Comparison of ENCODE assay signal across 8 cellular contexts in the genomic region with DNA sequence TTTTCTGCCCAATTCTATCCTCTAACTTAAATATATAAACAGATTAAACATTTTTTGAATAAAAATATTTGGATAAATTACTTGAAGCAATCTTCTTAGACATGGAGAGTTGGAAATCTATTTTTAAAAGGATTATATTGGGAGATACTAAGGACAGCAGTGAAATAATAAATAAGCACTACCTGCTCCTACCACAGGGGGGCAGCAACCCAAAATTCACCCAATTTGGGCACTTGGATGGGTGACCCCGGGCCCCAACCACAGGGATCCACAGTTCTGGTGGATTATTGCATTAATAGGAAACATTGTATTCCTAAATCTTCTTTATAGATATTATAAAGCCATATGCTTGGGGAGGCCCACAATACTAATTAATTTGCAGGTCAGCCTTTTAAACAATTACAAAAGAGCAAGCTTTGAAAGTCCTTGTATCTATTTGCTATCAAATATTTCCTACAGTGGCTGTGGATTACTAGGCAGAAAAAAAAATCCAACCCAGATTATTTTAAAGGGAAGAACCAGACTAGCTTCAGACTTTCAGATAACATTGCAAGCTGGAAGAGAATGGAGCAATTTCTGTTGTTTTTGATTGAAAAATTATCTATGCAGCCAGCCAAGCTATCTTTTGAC.
A peak's percentile ranks its signal among the peaks of the same experiment; 100 is the strongest.
DNase-seq lines count a peak whose midpoint lies in the region; FAIRE-seq and TF ChIP-seq lines count a peak whose summit lies in the region.

No MANE protein-coding gene starts in this region.

- POLR2A ChIA-PET in PC-9 (lab: Charles Lee; ENCODE audit: unreplicated experiment) = no interaction called here

- no peak overlapping the region for H2BK12ac ChIP-seq in trophoblast cell (ENCODE audit: low read length)

- H3K9me3 ChIP-seq in PC-9 (ENCODE audit: insufficient read depth, low read depth) = no peaks in the 10 kb centered on the region
- H3K9me3 ChIP-seq in trophoblast cell (ENCODE audit: insufficient read depth, low read depth, low read length) = no peaks in the 10 kb centered on the region

- TF ChIP-seq CTCF in PC-9 (conservative IDR thresholded peaks at IDR 0.05) = peak; percentile 88

- no peaks in the 10 kb centered on the region for H3K79me1 ChIP-seq in trophoblast cell (ENCODE audit: low read length)

- no peak overlapping the region for H3K27ac ChIP-seq in PC-9
- no peak overlapping the region for H3K27ac ChIP-seq in trophoblast cell (ENCODE audit: low read depth, low read length)

- no peak for TF ChIP-seq POLR2A in H54 (IDR thresholded peaks at IDR 0.05; ENCODE audit: low read depth, low read length)

- CTCF ChIA-PET in PC-9 (lab: Charles Lee) = no interaction called here

- H3K9me2 ChIP-seq in PC-9 (ENCODE audit: insufficient read depth) = no peaks in the 10 kb centered on the region

- no CpG with 5 or more reads among the region's 1 CpG for WGBS in trophoblast cell (ENCODE audit: extremely low coverage, insufficient coverage, insufficient read length)

- no peak overlapping the region for H2AFZ ChIP-seq in PC-9
- H2AFZ ChIP-seq in trophoblast cell (ENCODE audit: insufficient read depth, low read length, poor library complexity) = no peak overlapping the region

- H3K36me3 ChIP-seq in PC-9 (ENCODE audit: low read depth) (no peaks in the 10 kb centered on the region), trophoblast cell (ENCODE audit: control insufficient read depth in 1 of 2, insufficient read depth in 2 of 2, low read length in 2 of 2) (no peaks in the 10 kb centered on the region)

- H4K12ac ChIP-seq in trophoblast cell (ENCODE audit: low read depth, low read length) = no peak overlapping the region

- no peak overlapping the region for H4K8ac ChIP-seq in trophoblast cell (ENCODE audit: low read depth, low read length)

- H3K4me1 ChIP-seq in PC-9 (replicated peaks; ENCODE audit: insufficient read depth) (no peaks in the 10 kb centered on the region), trophoblast cell (ENCODE audit: control insufficient read depth in 1 of 2, insufficient read depth in 2 of 2, low read length in 2 of 2) (no peaks in the 10 kb centered on the region)

- intact Hi-C loops in PC-9 (cut with micrococcal nuclease; ENCODE audit: unreplicated experiment) = no loop called here

- H3K18ac ChIP-seq in trophoblast cell (ENCODE audit: low read length) = no peak overlapping the region

- H4K91ac ChIP-seq in trophoblast cell (ENCODE audit: low read depth, low read length) = no peak overlapping the region

- no peak overlapping the region for H3K9ac ChIP-seq in trophoblast cell (ENCODE audit: low read length)

- no peaks in the 10 kb centered on the region for H4K20me1 ChIP-seq in PC-9 (ENCODE audit: insufficient read depth)

- no peak overlapping the region for H3K4me3 ChIP-seq in PC-9
- H3K4me3 ChIP-seq in trophoblast cell (ENCODE audit: low read depth, low read length) = no peak overlapping the region

- peak; percentile 43 for DNase-seq in NCI-H82 (lab: John Stamatoyannopoulos, UW)
- DNase-seq in NCI-H82 treated with DMSO at 0.1 percent for 48 hours (lab: John Stamatoyannopoulos, UW; ENCODE audit: unreplicated experiment) = no peak
- peak; percentile 20 for DNase-seq in H54 (ENCODE audit: insufficient read length, low spot score)
- DNase-seq in PC-9 = peak in 1 of 2 experiments; percentile 2
- DNase-seq in epidermal melanocyte (ENCODE audit: insufficient read length, low spot score) = peak; percentile 49
- DNase-seq in trophoblast cell = peak; percentile 35 to 83
- DNase-seq in NCI-H226 = no peak
- no peak for DNase-seq in occipital lobe (lab: John Stamatoyannopoulos, UW)

- no peak overlapping the region for H3K23ac ChIP-seq in trophoblast cell (ENCODE audit: low read length)

- H3K27me3 ChIP-seq in PC-9 (ENCODE audit: insufficient read depth, low read depth) (peaks cover 63% of the 10 kb centered on the region), trophoblast cell (ENCODE audit: insufficient read depth, low read length) (no peaks in the 10 kb centered on the region)

- H2BK5ac ChIP-seq in trophoblast cell (ENCODE audit: low read depth, low read length, poor library complexity) = no peak overlapping the region

- no peak overlapping the region for H3K14ac ChIP-seq in trophoblast cell (ENCODE audit: low read length)

- no peak for FAIRE-seq in H54 (lab: Jason Lieb, UNC)

- H2BK120ac ChIP-seq in trophoblast cell (ENCODE audit: insufficient read depth, low read length, poor library complexity) = no peak overlapping the region

- no peaks in the 10 kb centered on the region for H3F3A ChIP-seq in PC-9 (ENCODE audit: insufficient read depth, low read depth)

- no TSS peak for BruUV-seq in PC-9 (replicated peaks; lab: Mats Ljungman, UMichigan)

- H3K4ac ChIP-seq in trophoblast cell (ENCODE audit: low read depth, low read length) = no peak overlapping the region

- no peak overlapping the region for H2AK5ac ChIP-seq in trophoblast cell (ENCODE audit: low read length)

- H3K79me2 ChIP-seq in PC-9 (ENCODE audit: low read depth) = no peaks in the 10 kb centered on the region
- no peaks in the 10 kb centered on the region for H3K79me2 ChIP-seq in trophoblast cell (ENCODE audit: control insufficient read depth, insufficient read depth, low read length, poor library complexity)

- no peak overlapping the region for H3K4me2 ChIP-seq in PC-9
- no peak overlapping the region for H3K4me2 ChIP-seq in trophoblast cell (ENCODE audit: low read length)

Comparison
In these comparisons a context has a peak if more than half of its experiments do, and no peak if none do; other contexts are left out.
1. DNase-seq: peak in NCI-H82 (single experiment), H54 (single experiment), epidermal melanocyte (single experiment) and trophoblast cell (2 of 2); none in NCI-H82 treated with DMSO at 0.1 percent for 48 hours (single experiment), NCI-H226 (single experiment) and occipital lobe (single experiment).